ENCODE assay signal across 9 cellular contexts in genomic region chr2:127675335-127676261, GRCh38. TPM values are rescaled to one million over a fixed set of nuclear protein-coding genes. Genes with fewer than 3 reads are reported as not detected.
DNase-seq lines count a peak whose midpoint lies in the region; ATAC-seq and TF ChIP-seq lines count a peak whose summit lies in the region.
"Had no signal": no experiment of that assay in that cellular context is flagged by ENCODE, and none has a peak within 500 bp of the region (broad histone marks: within the 10 kb centered on the region; RNA-seq: fewer than 3 reads in every experiment).

TSS of gene LIMS2 (minus strand) at chr2:127675530. CDS start at chr2:127675024, 506 bp downstream.

- POLR2A ChIA-PET in OCI-LY7 (lab: Charles Lee): interaction anchor here (0.6 to 1.3 kb wide), 2 partner anchors 22 to 611 kb away, joined by 3 read pairs; no protein-coding TSS in a partner anchor

- intact Hi-C loops in OCI-LY7 (cut with micrococcal nuclease; ENCODE audit: unreplicated experiment): no loop called here

- H3K4me1 ChIP-seq in skeletal muscle satellite cell (ENCODE audit: control insufficient read depth, insufficient read depth, low read length) (peaks cover 22% of the 10 kb centered on the region), OCI-LY7 (ENCODE audit: insufficient read depth, low read length, poor library complexity, severe bottlenecking) (no peaks in the 10 kb centered on the region)

- peak within 1 kb of the TSS; percentile 94 for H3K4me3 Mint-ChIP-seq in HFFc6

- no peak for ATAC-seq in HG02642 (IDR thresholded peaks at IDR 0.05; ENCODE audit: poor library complexity, unreplicated experiment)

- peaks cover 26% of the 10 kb centered on the region for H3K27me3 ChIP-seq in skeletal muscle satellite cell (ENCODE audit: control insufficient read depth, insufficient read depth, low read length)

- TF ChIP-seq CTCF in HFFc6 (IDR thresholded peaks at IDR 0.05) (peak; percentile 35; the same call in 1 of the 2 replicates), OCI-LY7 (conservative IDR thresholded peaks at IDR 0.05; ENCODE audit: low read length) (no peak)

- H3K4me3 ChIP-seq in iPS-18c (ENCODE audit: insufficient read depth, low read depth, low read length): peak within 1 kb of the TSS; percentile 63
- H3K4me3 ChIP-seq in skeletal muscle satellite cell (ENCODE audit: low read length): peak within 1 kb of the TSS; percentile 78
- H3K4me3 ChIP-seq in OCI-LY7 (ENCODE audit: low read depth, low read length, poor library complexity, severe bottlenecking): no peak within 1 kb of the TSS

- H3K9me3 ChIP-seq in iPS-18c (ENCODE audit: control insufficient read depth, insufficient read depth, low read length): no peaks in the 10 kb centered on the region
- H3K9me3 ChIP-seq in skeletal muscle satellite cell (replicated peaks; ENCODE audit: low read length): no peaks in the 10 kb centered on the region
- H3K9me3 ChIP-seq in OCI-LY7 (ENCODE audit: low read length): no peaks in the 10 kb centered on the region
- H3K9me3 ChIP-seq: neutrophil had no signal

- peaks cover 17% of the 10 kb centered on the region for H3K27me3 Mint-ChIP-seq in HFFc6 (ENCODE audit: insufficient read depth)

- H3K4me1 Mint-ChIP-seq in HFFc6 (ENCODE audit: low read depth): peaks cover 33% of the 10 kb centered on the region

- H3K9ac ChIP-seq in skeletal muscle satellite cell (ENCODE audit: low read depth, low read length): peak within 1 kb of the TSS; percentile 74

- H3K36me3 Mint-ChIP-seq in HFFc6 (ENCODE audit: low read depth): no peaks in the 10 kb centered on the region

- no peaks in the 10 kb centered on the region for H3K36me3 ChIP-seq in skeletal muscle satellite cell (ENCODE audit: insufficient read depth, low read length)
- H3K36me3 ChIP-seq in OCI-LY7 (ENCODE audit: insufficient read depth, low read length): no peaks in the 10 kb centered on the region
- H3K36me3 ChIP-seq: neutrophil had no signal

- DNase-seq in AG08396 (ENCODE audit: low spot score): peak; percentile 89
- peak; percentile 41 for DNase-seq in HFFc6
- DNase-seq in astrocyte of the hippocampus (ENCODE audit: low read depth, low spot score): peak; percentile 72
- DNase-seq in SKM-1 treated with dmso at 0.1 percent for 144 hours (lab: John Stamatoyannopoulos, UW; ENCODE audit: unreplicated experiment): no peak
- no peak for DNase-seq in OCI-LY7 (ENCODE audit: low spot score)

- H3K79me2 ChIP-seq in OCI-LY7 (ENCODE audit: insufficient read depth, low read depth, low read length): no peaks in the 10 kb centered on the region

- H3K27ac ChIP-seq in OCI-LY7 (ENCODE audit: low read depth, low read length, poor library complexity, severe bottlenecking): no peak within 1 kb of the TSS
- H3K27ac ChIP-seq: neutrophil had no signal

- no peak within 1 kb of the TSS for H2AFZ ChIP-seq in OCI-LY7 (ENCODE audit: low read length)

- H3K4me2 ChIP-seq in skeletal muscle satellite cell (ENCODE audit: low read length) (peak within 1 kb of the TSS; percentile 98), OCI-LY7 (ENCODE audit: low read length) (no peak within 1 kb of the TSS)

- H3K9me3 Mint-ChIP-seq in HFFc6: no peaks in the 10 kb centered on the region

- BruUV-seq in OCI-LY7 (replicated peaks; lab: Mats Ljungman, UMichigan): no TSS peak

- CTCF ChIA-PET in OCI-LY7 (lab: Charles Lee; ENCODE audit: unreplicated experiment): no interaction called here

- no peaks in the 10 kb centered on the region for H3K9me2 ChIP-seq in OCI-LY7 (ENCODE audit: insufficient read depth, low read length)

- H3K27ac Mint-ChIP-seq in HFFc6: peak within 1 kb of the TSS; percentile 72

- H4K20me1 ChIP-seq in OCI-LY7 (ENCODE audit: insufficient read depth, low read length): no peaks in the 10 kb centered on the region

RNA-seq across cellular contexts. Expression of gene LIMS2, which starts in this region (rescaled TPM):
- 10 to 100 TPM; 47.8 to 65.0 (median 59.1) TPM for total RNA-seq in HFFc6 (2021; fragmentation: NEBNext Ultra II Directional; extraction: Animal tissue kit (Norgen Biotek cat#: 25700))
- under 0.01 and 1.7 TPM in 2 replicates for total RNA-seq in skeletal muscle satellite cell (2012; rRNA removed)
- total RNA-seq in OCI-LY7 (2014; rRNA removed; shearing (Covaris generic)): 0.44 and 1.6 TPM in 2 replicates
- total RNA-seq in OCI-LY7 (2022): 24.4 and 24.9 TPM in 2 replicates

Comparison
In these comparisons a context has a peak if more than half of its experiments do, and no peak if none do; other contexts are left out.
1. DNase-seq: peak in AG08396 (single experiment), HFFc6 (single experiment) and astrocyte of the hippocampus (single experiment); none in SKM-1 treated with dmso at 0.1 percent for 144 hours (single experiment) and OCI-LY7 (single experiment).